11 cellular contexts compared by ENCODE assay signal in the genomic region with DNA sequence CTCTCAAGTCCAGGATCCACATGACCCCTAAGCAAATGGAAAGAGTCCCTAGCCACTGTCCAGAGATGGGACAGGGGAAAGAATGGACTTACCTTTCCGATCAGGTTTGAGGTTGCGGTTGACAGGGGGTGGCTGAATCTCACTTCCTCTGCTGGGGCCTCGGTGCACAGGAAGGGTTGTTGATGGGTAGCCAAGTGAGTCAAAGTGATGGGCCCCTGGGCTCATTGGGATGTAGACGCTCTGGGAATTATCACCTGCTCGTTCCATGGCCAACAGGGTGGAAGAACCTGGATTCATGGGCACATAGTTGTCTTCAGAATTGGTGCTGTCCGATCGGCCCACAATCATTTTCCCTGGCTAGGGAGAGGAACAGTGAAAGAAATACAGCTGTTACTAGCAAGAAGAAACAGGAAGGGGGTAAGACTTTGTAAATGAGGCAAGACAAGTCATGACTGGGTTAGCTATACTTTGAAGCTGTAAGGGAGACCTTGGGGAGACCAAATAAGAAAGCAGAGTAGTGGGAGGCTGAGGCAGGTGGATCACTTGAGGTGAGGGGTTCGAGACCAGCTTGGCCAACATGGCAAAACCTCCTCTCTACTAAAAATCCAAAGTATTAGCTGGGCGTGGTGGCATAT. TPM values are rescaled to one million over a fixed set of nuclear protein-coding genes. Genes with fewer than 3 reads are reported as not detected.
A peak's percentile ranks its signal among the peaks of the same experiment; 100 is the strongest.
DNase-seq lines count a peak whose midpoint lies in the region; ATAC-seq, FAIRE-seq and TF ChIP-seq lines count a peak whose summit lies in the region.
"Had no signal": no experiment of that assay in that cellular context is flagged by ENCODE, and none has a peak within 500 bp of the region (broad histone marks: within the 10 kb centered on the region; RNA-seq: fewer than 3 reads in every experiment).

No MANE protein-coding gene starts in this region.

- intact Hi-C loops in PC-3 (cut with micrococcal nuclease) = no loop called here

- H3K27me3 ChIP-seq in PC-3 (ENCODE audit: low read length) = no peaks in the 10 kb centered on the region

- no peak for TF ChIP-seq CTCF in PC-3 (conservative IDR thresholded peaks at IDR 0.05; ENCODE audit: low read depth, low read length)

- H2AFZ ChIP-seq in PC-3 (ENCODE audit: low read length) = no peak overlapping the region
- H2AFZ ChIP-seq: PC-9 had no signal

- peak overlapping the region; percentile 3 for H3K4me3 Mint-ChIP-seq in stimulated activated naive CD8-positive, alpha-beta T cell treated with anti-CD3 and anti-CD28 coated beads, Interleukin-15, Interleukin-2, amounts not matched to agents 100 ng/mL and 50 ng/mL, for 24 hours
- H3K4me3 Mint-ChIP-seq: stimulated activated naive CD8-positive, alpha-beta T cell treated with anti-CD3 and anti-CD28 coated beads, Interleukin-15, amount 100 ng/mL, for 72 hours had no signal

- no peak overlapping the region for H3K4me2 ChIP-seq in PC-3 (ENCODE audit: low read length)
- H3K4me2 ChIP-seq: PC-9 had no signal

- H4K20me1 ChIP-seq in PC-3 (ENCODE audit: low read length) = no peaks in the 10 kb centered on the region

- no peak overlapping the region for H3K27ac ChIP-seq in PC-3 (ENCODE audit: low read length)
- H3K27ac ChIP-seq: PC-9 had no signal

- H3K27me3 Mint-ChIP-seq in stimulated activated naive CD8-positive, alpha-beta T cell treated with anti-CD3 and anti-CD28 coated beads, Interleukin-15, Interleukin-2, amounts not matched to agents 100 ng/mL and 50 ng/mL, for 24 hours = no peaks in the 10 kb centered on the region
- H3K27me3 Mint-ChIP-seq: stimulated activated naive CD8-positive, alpha-beta T cell treated with anti-CD3 and anti-CD28 coated beads, Interleukin-15, amount 100 ng/mL, for 72 hours had no signal

- ATAC-seq in stimulated activated naive CD8-positive, alpha-beta T cell treated with anti-CD3 and anti-CD28 coated beads, Interleukin-15, Interleukin-2, amounts not matched to agents 100 U/mL and 50 U/mL, for 24 hours = no peak
- ATAC-seq in GM21737 (IDR thresholded peaks at IDR 0.05; ENCODE audit: unreplicated experiment) (peak; percentile 79), HG03378 (IDR thresholded peaks at IDR 0.05; ENCODE audit: unreplicated experiment) (peak; percentile 72), PC-3 (no peak)
- ATAC-seq: stimulated activated naive CD8-positive, alpha-beta T cell treated with anti-CD3 and anti-CD28 coated beads, Interleukin-15, amount 100 ng/mL, for 72 hours had no signal

- H3K9me2 ChIP-seq in PC-3 (replicated peaks; ENCODE audit: low read length) = no peaks in the 10 kb centered on the region

- H3K9ac ChIP-seq in PC-3 (ENCODE audit: low read length) = no peak overlapping the region

- no peaks in the 10 kb centered on the region for H3K9me3 ChIP-seq in PC-3 (ENCODE audit: low read length)

- no peaks in the 10 kb centered on the region for H3K79me2 ChIP-seq in PC-3 (ENCODE audit: low read length)

- CTCF ChIA-PET in PC-3 (lab: Charles Lee) = no interaction called here

- H3K4me3 ChIP-seq in PC-3 (ENCODE audit: low read length) = no peak overlapping the region
- H3K4me3 ChIP-seq: PC-9 had no signal

- peaks cover 5% of the 10 kb centered on the region; the same call in 1 of the 2 replicates for H3K36me3 ChIP-seq in PC-3 (ENCODE audit: low read depth, low read length)

- H3K36me3 Mint-ChIP-seq in stimulated activated naive CD8-positive, alpha-beta T cell treated with anti-CD3 and anti-CD28 coated beads, Interleukin-15, Interleukin-2, amounts not matched to agents 100 ng/mL and 50 ng/mL, for 24 hours (ENCODE audit: low read depth) = no peaks in the 10 kb centered on the region

- DNase-seq in stimulated activated naive CD8-positive, alpha-beta T cell treated with anti-CD3 and anti-CD28 coated beads, Interleukin-15, Interleukin-2, amounts not matched to agents 100 U/mL and 50 U/mL, for 24 hours = no peak
- DNase-seq in NCI-H2029 (lab: John Stamatoyannopoulos, UW) (no peak), PC-3 (no peak), GOT3 (lab: John Stamatoyannopoulos, UW) (no peak), H54 (ENCODE audit: insufficient read length, low spot score) (no peak)
- DNase-seq: activated CD4-positive, alpha-beta T cell treated with anti-CD3 and anti-CD28 coated beads for 1 hour; PC-9 had no signal

- POLR2A ChIA-PET in PC-3 (lab: Charles Lee; ENCODE audit: unreplicated experiment) = no interaction called here

- BruUV-seq in PC-3 (replicated peaks; lab: Mats Ljungman, UMichigan) = no TSS peak

- peaks cover 15% of the 10 kb centered on the region for H3K4me1 Mint-ChIP-seq in stimulated activated naive CD8-positive, alpha-beta T cell treated with anti-CD3 and anti-CD28 coated beads, Interleukin-15, Interleukin-2, amounts not matched to agents 100 ng/mL and 50 ng/mL, for 24 hours (ENCODE audit: low read depth)

- H3F3A ChIP-seq in PC-3 (ENCODE audit: low read length, unreplicated experiment) = no peaks in the 10 kb centered on the region

- TF ChIP-seq POLR2A in H54 (IDR thresholded peaks at IDR 0.05; ENCODE audit: low read depth, low read length) = no peak

- H3K27ac Mint-ChIP-seq in stimulated activated naive CD8-positive, alpha-beta T cell treated with anti-CD3 and anti-CD28 coated beads, Interleukin-15, Interleukin-2, amounts not matched to agents 100 ng/mL and 50 ng/mL, for 24 hours = no peak overlapping the region

- no peaks in the 10 kb centered on the region for H3K9me3 Mint-ChIP-seq in stimulated activated naive CD8-positive, alpha-beta T cell treated with anti-CD3 and anti-CD28 coated beads, Interleukin-15, Interleukin-2, amounts not matched to agents 100 ng/mL and 50 ng/mL, for 24 hours
- H3K9me3 Mint-ChIP-seq: stimulated activated naive CD8-positive, alpha-beta T cell treated with anti-CD3 and anti-CD28 coated beads, Interleukin-15, amount 100 ng/mL, for 72 hours had no signal

- no peaks in the 10 kb centered on the region for H3K4me1 ChIP-seq in PC-3 (ENCODE audit: insufficient read depth, low read length)

- FAIRE-seq in H54 (lab: Jason Lieb, UNC) = no peak

RNA-seq across cellular contexts. Expression of a gene that starts 34.7 kb away (rescaled TPM):
- total RNA-seq in PC-3 (2014; rRNA removed) = 8.5 and 12.0 TPM in 2 replicates

RNA-seq across cellular contexts. Expression of a gene that starts 35.0 kb away (rescaled TPM):
- total RNA-seq in PC-3 (2014; rRNA removed) = 9.4 and 13.0 TPM in 2 replicates

Comparison
In these comparisons a context has a peak if more than half of its experiments do, and no peak if none do; other contexts are left out.
1. ATAC-seq: peak in GM21737 (single experiment) and HG03378 (single experiment); none in stimulated activated naive CD8-positive, alpha-beta T cell treated with anti-CD3 and anti-CD28 coated beads, Interleukin-15, Interleukin-2, amounts not matched to agents 100 U/mL and 50 U/mL, for 24 hours (single experiment) and PC-3 (single experiment).